Comparison of ENCODE assay signal across 11 cellular contexts in the genomic region with DNA sequence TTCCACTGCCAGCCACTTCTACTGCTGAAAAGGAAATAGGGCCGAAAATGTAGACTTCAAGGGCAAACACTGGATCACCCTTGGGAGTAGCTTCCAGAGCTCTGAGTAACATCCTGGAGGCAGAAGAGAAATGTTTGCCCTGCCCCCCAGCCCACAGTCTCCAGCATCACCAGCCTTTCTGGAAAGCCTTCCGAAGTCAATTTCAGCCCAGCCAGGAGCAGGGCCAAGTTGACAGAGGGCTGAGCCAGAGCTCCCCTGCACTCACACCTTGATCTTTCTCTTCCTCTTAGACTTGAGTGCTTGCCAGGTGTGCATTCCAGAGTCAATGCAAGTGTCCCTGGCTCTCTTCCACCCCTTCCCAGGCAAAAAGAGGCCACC. TPM values are rescaled to one million over a fixed set of nuclear protein-coding genes. Genes with fewer than 3 reads are reported as not detected.
DNase-seq lines count a peak whose midpoint lies in the region; ATAC-seq and TF ChIP-seq lines count a peak whose summit lies in the region.
"Had no signal": no experiment of that assay in that cellular context is flagged by ENCODE, and none has a peak within 500 bp of the region (broad histone marks: within the 10 kb centered on the region; RNA-seq: fewer than 3 reads in every experiment).

No MANE protein-coding gene starts in this region.

- peak; percentile 34 for DNase-seq in ELF-1 (ENCODE audit: low read depth, low spot score)
- DNase-seq in SJSA1 (ENCODE audit: low read depth in 1 of 2, low spot score in 2 of 2): peak; percentile 52 to 74
- DNase-seq in fibroblast of villous mesenchyme (ENCODE audit: low read depth): peak; percentile 63
- DNase-seq in prostate gland (ENCODE audit: low spot score): peak; percentile 48
- no peak for DNase-seq in activated naive CD4-positive, alpha-beta T cell treated with anti-CD3 and anti-CD28 coated beads for 36 hours
- no peak for DNase-seq in putamen (ENCODE audit: low spot score)
- DNase-seq in GM10266 (ENCODE audit: extremely low spot score): no peak
- DNase-seq: activated naive CD8-positive, alpha-beta T cell treated with anti-CD3 and anti-CD28 coated beads, Interleukin-2, amount 50 U/mL, for 24 hours had no signal

- H3K36me3 Mint-ChIP-seq in activated naive CD4-positive, alpha-beta T cell treated with anti-CD3 and anti-CD28 coated beads for 36 hours (ENCODE audit: low read depth): no peaks in the 10 kb centered on the region

- no peaks in the 10 kb centered on the region for H3K9me3 ChIP-seq in SJSA1 (replicated peaks)
- no peaks in the 10 kb centered on the region for H3K9me3 ChIP-seq in prostate gland
- H3K9me3 ChIP-seq: tibial nerve had no signal

- H3K36me3 ChIP-seq in SJSA1 (no peaks in the 10 kb centered on the region), prostate gland (no peaks in the 10 kb centered on the region)
- H3K36me3 ChIP-seq: tibial nerve had no signal

- H3K4me1 ChIP-seq in SJSA1 (replicated peaks) (peaks cover 18% of the 10 kb centered on the region), prostate gland (replicated peaks) (no peaks in the 10 kb centered on the region)

- H3K4me1 Mint-ChIP-seq in activated naive CD4-positive, alpha-beta T cell treated with anti-CD3 and anti-CD28 coated beads for 36 hours (ENCODE audit: low read depth): peaks cover 16% of the 10 kb centered on the region

- no peaks in the 10 kb centered on the region for H3K9me3 Mint-ChIP-seq in activated naive CD4-positive, alpha-beta T cell treated with anti-CD3 and anti-CD28 coated beads for 36 hours
- H3K9me3 Mint-ChIP-seq: activated naive CD8-positive, alpha-beta T cell treated with anti-CD3 and anti-CD28 coated beads, Interleukin-2, amount 50 U/mL, for 24 hours had no signal

- no peaks in the 10 kb centered on the region for H3K27me3 ChIP-seq in SJSA1 (replicated peaks)
- no peaks in the 10 kb centered on the region for H3K27me3 ChIP-seq in prostate gland (replicated peaks; ENCODE audit: insufficient read depth)
- H3K27me3 ChIP-seq: tibial nerve had no signal

- H3K4me3 ChIP-seq in SJSA1: no peak overlapping the region
- H3K4me3 ChIP-seq in fibroblast of villous mesenchyme (ENCODE audit: low read depth, low read length): no peak overlapping the region
- no peak overlapping the region for H3K4me3 ChIP-seq in prostate gland
- H3K4me3 ChIP-seq: GM12878, tibial nerve had no signal

- no peak for ATAC-seq in HG02981 (IDR thresholded peaks at IDR 0.05; ENCODE audit: unreplicated experiment)
- ATAC-seq: GM12878 had no signal

- intact Hi-C loops in prostate gland (cut with DNase I): no loop called here
- intact Hi-C loops in activated naive CD4-positive, alpha-beta T cell treated with anti-CD3 and anti-CD28 coated beads for 36 hours (cut with micrococcal nuclease): loop anchor here (2.0 kb wide), 2 partner anchors 21 to 35 kb away; a partner anchor contains a TSS

- H3K27ac ChIP-seq in SJSA1 (peak overlapping the region; percentile 73), prostate gland (peak overlapping the region; percentile 38 to 51)

- no peaks in the 10 kb centered on the region for H3K27me3 Mint-ChIP-seq in activated naive CD4-positive, alpha-beta T cell treated with anti-CD3 and anti-CD28 coated beads for 36 hours (ENCODE audit: low read depth)
- H3K27me3 Mint-ChIP-seq: activated naive CD8-positive, alpha-beta T cell treated with anti-CD3 and anti-CD28 coated beads, Interleukin-2, amount 50 U/mL, for 24 hours had no signal

- H3K27ac Mint-ChIP-seq in activated naive CD4-positive, alpha-beta T cell treated with anti-CD3 and anti-CD28 coated beads for 36 hours: no peak overlapping the region

- no peak for TF ChIP-seq CTCF in fibroblast of villous mesenchyme (IDR thresholded peaks at IDR 0.05; ENCODE audit: insufficient read depth, low read depth, low read length)
- no peak for TF ChIP-seq CTCF in prostate gland (IDR thresholded peaks at IDR 0.05)
- TF ChIP-seq CTCF in GM10266 (IDR thresholded peaks at IDR 0.05; ENCODE audit: control insufficient read depth, insufficient read depth, low read depth, missing control alignments): no peak

- TF ChIP-seq POLR2A in prostate gland (IDR thresholded peaks at IDR 0.05): no peak

- 25% methylated on average over 1 of the region's 2 CpGs for WGBS in prostate gland

- CTCF ChIA-PET in activated naive CD4-positive, alpha-beta T cell treated with anti-CD3 and anti-CD28 coated beads for 36 hours (lab: Charles Lee): interaction anchor here (0.7 to 1.0 kb wide), 5 partner anchors 13 to 32 kb away, joined by 3 to 5 read pairs (median 3); no protein-coding TSS in a partner anchor

- H3K4me3 Mint-ChIP-seq in activated naive CD4-positive, alpha-beta T cell treated with anti-CD3 and anti-CD28 coated beads for 36 hours: no peak overlapping the region
- H3K4me3 Mint-ChIP-seq: activated naive CD8-positive, alpha-beta T cell treated with anti-CD3 and anti-CD28 coated beads, Interleukin-2, amount 50 U/mL, for 24 hours had no signal

RNA-seq across cellular contexts. Expression of a gene that starts 35.2 kb away (rescaled TPM):
- total RNA-seq in SJSA1 (2014; rRNA removed; shearing (Covaris generic)): 160 and 224 TPM in 2 replicates
- 125 and 130 TPM in 2 replicates for total RNA-seq in fibroblast of villous mesenchyme
- total RNA-seq in prostate gland: 100 to 1,000 TPM; 230 to 237 TPM
- total RNA-seq in activated naive CD4-positive, alpha-beta T cell treated with anti-CD3 and anti-CD28 coated beads for 36 hours: 100 to 1,000 TPM; 846 to 855 TPM

Comparison
In these comparisons a context has a peak if more than half of its experiments do, and no peak if none do; other contexts are left out.
1. DNase-seq: peak in ELF-1 (single experiment), SJSA1 (2 of 2), fibroblast of villous mesenchyme (single experiment) and prostate gland (single experiment); none in activated naive CD4-positive, alpha-beta T cell treated with anti-CD3 and anti-CD28 coated beads for 36 hours (single experiment), putamen (single experiment) and GM10266 (single experiment).